In genomic region chr2:719191-719590, GRCh38 we compare ENCODE assay signal across 1 cellular context.
A peak's percentile ranks its signal among the peaks of the same experiment; 100 is the strongest.
TF ChIP-seq lines count a peak whose summit lies in the region.

No MANE protein-coding gene starts in this region.

TF ChIP-seq in K562, 482 proteins besides CTCF, POLR2A, EP300 and RAD21 (continued from another document):
- TF ChIP-seq ZBTB2 (IDR thresholded peaks at IDR 0.05), result 0 out of 2 replicates have a peak, but pooled peaks have one; percentile 36
- TF ChIP-seq DACH1 (IDR thresholded peaks at IDR 0.05; ENCODE audit: partially characterized antibody), result peak; percentile 90
- TF ChIP-seq SMARCC2 (IDR thresholded peaks at IDR 0.05; ENCODE audit: low read depth), result no peak
- 0 out of 2 replicates have a peak, but pooled peaks have one; percentile 42 for TF ChIP-seq GATAD2B (IDR thresholded peaks at IDR 0.05; ENCODE audit: borderline replicate concordance)
